Comparison of ENCODE assay signal across 17 cellular contexts in the genomic region with DNA sequence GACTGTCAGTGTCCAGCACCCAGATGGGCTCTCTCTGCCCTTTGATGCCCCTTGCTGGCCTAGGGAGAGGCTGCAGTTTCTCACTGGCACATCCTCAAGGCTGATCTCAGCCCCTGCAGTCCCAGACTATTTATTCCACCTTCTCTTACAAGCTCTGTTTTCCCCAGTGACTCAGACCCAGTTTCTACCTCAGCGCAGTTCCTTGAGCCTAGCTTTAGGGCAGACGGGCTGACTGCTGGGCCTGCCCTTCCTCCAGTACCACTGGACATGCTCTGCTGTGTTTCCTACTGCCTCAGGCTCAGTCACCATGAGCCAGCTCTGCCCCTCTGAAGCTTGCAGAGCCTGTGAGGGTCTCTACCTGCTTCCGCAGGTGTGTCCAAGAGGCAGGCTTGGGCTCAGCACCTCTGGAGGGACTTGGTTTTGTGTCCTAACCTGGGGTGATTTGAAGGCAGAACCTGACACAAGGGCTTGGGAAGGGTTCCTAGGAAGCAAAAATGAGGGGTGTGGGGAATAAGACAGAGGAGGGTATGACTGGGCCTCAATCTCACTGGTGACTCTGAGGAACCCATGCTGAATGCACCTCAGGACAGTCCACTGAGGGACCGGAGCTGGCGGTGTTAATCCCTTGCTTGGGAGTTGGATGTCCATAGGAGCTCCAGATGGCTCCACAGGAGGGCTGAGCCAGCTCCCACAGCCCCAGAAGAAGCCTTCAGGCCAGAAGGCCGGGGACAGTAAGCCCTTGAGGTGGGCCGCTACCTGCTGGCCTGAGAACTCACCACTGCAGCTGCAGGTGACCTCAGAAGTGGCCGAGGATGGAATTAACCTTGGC.
"Had no signal": no experiment of that assay in that cellular context is flagged by ENCODE, and none has a peak within 500 bp of the region (broad histone marks: within the 10 kb centered on the region; RNA-seq: fewer than 3 reads in every experiment).

No MANE protein-coding gene starts in this region.

- H3K36me3 ChIP-seq: esophagus squamous epithelium, left ventricle myocardium inferior, thyroid gland had no signal

- H3K9me3 ChIP-seq: esophagus squamous epithelium, left ventricle myocardium inferior, psoas muscle, thyroid gland had no signal

- ATAC-seq: activated CD4-positive, CD25-positive, alpha-beta regulatory T cell treated with anti-CD3 and anti-CD28 coated beads, Interleukin-2, amount 50 U/mL, for 24 hours; activated naive CD4-positive, alpha-beta T cell treated with anti-CD3 and anti-CD28 coated beads, Interleukin-2, amount 50 U/mL, for 72 hours; psoas muscle; sciatic nerve; stimulated activated effector memory CD8-positive, alpha-beta T cell treated with anti-CD3 and anti-CD28 coated beads, Interleukin-12 subunit alpha, Interleukin-12 subunit beta, amount 100 ng/mL, for 72 hours had no signal

- H3K4me3 Mint-ChIP-seq: memory B cell; nephron; stimulated activated effector memory CD8-positive, alpha-beta T cell treated with anti-CD3 and anti-CD28 coated beads, Interleukin-12 subunit alpha, Interleukin-12 subunit beta, amount 100 ng/mL, for 72 hours; T-helper 2 cell treated with Interferon-gamma antibody and Interleukin-4, amounts not matched to agents 5 μg/mL and 100 μg/mL, for 36 hours had no signal

- DNase-seq: activated effector memory CD4-positive, alpha-beta T cell treated with anti-CD3 and anti-CD28 coated beads, Interleukin-2, amount 50 U/mL, for 16 hours; activated T-cell treated with anti-CD3 and anti-CD28 coated beads, Interleukin-2, amount 50 U/mL, for 48 hours; amniotic stem cell; esophagus squamous epithelium; hippocampal formation; kidney; left ventricle myocardium inferior; psoas muscle; stimulated activated CD4-positive, alpha-beta T cell treated with anti-CD3 and anti-CD28 coated beads, Interleukin-2, amount 100 ng/mL, for 24 hours; thyroid gland had no signal

- H3K27ac ChIP-seq: esophagus squamous epithelium, left ventricle myocardium inferior, psoas muscle, thyroid gland had no signal

- H3K27me3 ChIP-seq: thyroid gland had no signal

- H3K27ac Mint-ChIP-seq: activated naive CD4-positive, alpha-beta T cell treated with anti-CD3 and anti-CD28 coated beads, Interleukin-2, amount 50 U/mL, for 72 hours; memory B cell; nephron; stimulated activated effector memory CD8-positive, alpha-beta T cell treated with anti-CD3 and anti-CD28 coated beads, Interleukin-12 subunit alpha, Interleukin-12 subunit beta, amount 100 ng/mL, for 72 hours; T-helper 2 cell treated with Interferon-gamma antibody and Interleukin-4, amounts not matched to agents 5 μg/mL and 100 μg/mL, for 36 hours had no signal

- H3K36me3 Mint-ChIP-seq: activated naive CD4-positive, alpha-beta T cell treated with anti-CD3 and anti-CD28 coated beads, Interleukin-2, amount 50 U/mL, for 72 hours; stimulated activated effector memory CD8-positive, alpha-beta T cell treated with anti-CD3 and anti-CD28 coated beads, Interleukin-12 subunit alpha, Interleukin-12 subunit beta, amount 100 ng/mL, for 72 hours had no signal

- H3K4me1 ChIP-seq: esophagus squamous epithelium, left ventricle myocardium inferior, psoas muscle, thyroid gland had no signal

- H3K4me1 Mint-ChIP-seq: memory B cell, nephron had no signal

- H3K4me3 ChIP-seq: esophagus squamous epithelium, left ventricle myocardium inferior, psoas muscle, thyroid gland had no signal
